Comparison of ENCODE assay signal across 1 cellular context in the genomic region with DNA sequence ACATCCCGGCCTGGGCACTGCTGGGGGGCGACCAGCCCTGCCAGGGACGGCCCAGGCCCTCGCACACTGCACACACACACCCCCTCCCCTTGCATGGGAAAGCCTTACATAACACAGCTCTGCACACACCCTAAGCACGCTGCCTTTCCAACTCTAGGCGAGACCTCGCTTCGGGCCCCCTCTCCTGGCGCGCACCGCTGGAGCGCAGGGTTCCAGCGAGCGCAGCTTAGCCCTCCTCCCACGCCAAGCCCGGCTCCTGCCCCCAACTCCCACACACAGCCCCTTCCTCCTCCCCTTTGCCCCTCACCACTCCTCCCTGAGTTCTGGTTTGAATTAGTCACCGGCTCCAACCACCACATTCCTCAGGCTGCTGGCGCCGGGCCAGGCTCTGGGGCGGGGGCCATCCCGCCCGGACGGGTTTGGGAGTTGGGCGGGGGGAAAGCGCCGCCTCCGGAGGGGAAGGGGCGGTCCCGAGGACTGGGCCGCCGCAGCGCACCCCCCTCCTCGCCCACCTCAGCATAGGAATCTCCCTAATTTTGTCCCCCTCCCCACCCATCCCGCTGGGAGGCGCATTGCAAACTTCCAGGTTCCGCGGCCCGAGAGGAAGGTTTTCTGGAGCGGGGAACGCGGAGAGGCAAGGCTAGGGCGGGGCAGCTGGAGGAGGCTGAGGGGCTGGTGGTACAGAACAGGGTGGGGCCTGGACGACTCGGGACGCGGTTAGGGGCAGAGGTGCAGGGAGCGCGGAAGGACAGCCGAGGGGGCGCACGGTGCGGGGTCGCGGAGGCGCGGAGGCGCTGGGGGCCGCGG.
TF ChIP-seq lines count a peak whose summit lies in the region.

No MANE protein-coding gene starts in this region.

TF ChIP-seq in HEK293, 187 proteins besides CTCF, POLR2A, EP300 and RAD21 (continued from another document and continues in another):
- TF ChIP-seq, protein P1, sequence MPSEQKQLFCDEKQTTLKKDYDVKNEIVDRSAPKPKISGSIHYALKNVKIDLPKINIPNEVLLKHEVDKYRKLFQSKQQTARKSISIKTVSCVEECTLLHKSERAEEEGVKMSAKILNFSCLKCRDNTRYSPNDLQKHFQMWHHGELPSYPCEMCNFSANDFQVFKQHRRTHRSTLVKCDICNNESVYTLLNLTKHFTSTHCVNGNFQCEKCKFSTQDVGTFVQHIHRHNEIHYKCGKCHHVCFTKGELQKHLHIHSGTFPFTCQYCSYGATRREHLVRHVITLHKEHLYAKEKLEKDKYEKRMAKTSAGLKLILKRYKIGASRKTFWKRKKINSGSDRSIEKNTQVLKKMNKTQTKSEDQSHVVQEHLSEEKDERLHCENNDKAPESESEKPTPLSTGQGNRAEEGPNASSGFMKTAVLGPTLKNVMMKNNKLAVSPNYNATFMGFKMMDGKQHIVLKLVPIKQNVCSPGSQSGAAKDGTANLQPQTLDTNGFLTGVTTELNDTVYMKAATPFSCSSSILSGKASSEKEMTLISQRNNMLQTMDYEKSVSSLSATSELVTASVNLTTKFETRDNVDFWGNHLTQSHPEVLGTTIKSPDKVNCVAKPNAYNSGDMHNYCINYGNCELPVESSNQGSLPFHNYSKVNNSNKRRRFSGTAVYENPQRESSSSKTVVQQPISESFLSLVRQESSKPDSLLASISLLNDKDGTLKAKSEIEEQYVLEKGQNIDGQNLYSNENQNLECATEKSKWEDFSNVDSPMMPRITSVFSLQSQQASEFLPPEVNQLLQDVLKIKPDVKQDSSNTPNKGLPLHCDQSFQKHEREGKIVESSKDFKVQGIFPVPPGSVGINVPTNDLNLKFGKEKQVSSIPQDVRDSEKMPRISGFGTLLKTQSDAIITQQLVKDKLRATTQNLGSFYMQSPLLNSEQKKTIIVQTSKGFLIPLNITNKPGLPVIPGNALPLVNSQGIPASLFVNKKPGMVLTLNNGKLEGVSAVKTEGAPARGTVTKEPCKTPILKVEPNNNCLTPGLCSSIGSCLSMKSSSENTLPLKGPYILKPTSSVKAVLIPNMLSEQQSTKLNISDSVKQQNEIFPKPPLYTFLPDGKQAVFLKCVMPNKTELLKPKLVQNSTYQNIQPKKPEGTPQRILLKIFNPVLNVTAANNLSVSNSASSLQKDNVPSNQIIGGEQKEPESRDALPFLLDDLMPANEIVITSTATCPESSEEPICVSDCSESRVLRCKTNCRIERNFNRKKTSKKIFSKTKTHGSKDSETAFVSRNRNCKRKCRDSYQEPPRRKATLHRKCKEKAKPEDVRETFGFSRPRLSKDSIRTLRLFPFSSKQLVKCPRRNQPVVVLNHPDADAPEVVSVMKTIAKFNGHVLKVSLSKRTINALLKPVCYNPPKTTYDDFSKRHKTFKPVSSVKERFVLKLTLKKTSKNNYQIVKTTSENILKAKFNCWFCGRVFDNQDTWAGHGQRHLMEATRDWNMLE (tag by site-specific recombination; conservative IDR thresholded peaks at IDR 0.05; ENCODE audit: low read depth), result no peak
- peak; percentile 91 for TF ChIP-seq SP3 (tag by site-specific recombination; IDR thresholded peaks at IDR 0.05)
- TF ChIP-seq ZNF174 (tag by site-specific recombination; IDR thresholded peaks at IDR 0.05), result no peak
- TF ChIP-seq ZNF837 (tag by site-specific recombination; IDR thresholded peaks at IDR 0.05), result no peak
- TF ChIP-seq ZNF140 (tag by site-specific recombination; IDR thresholded peaks at IDR 0.05), result no peak
- TF ChIP-seq ZNF610 (tag by site-specific recombination; IDR thresholded peaks at IDR 0.05; ENCODE audit: borderline replicate concordance), result no peak
- TF ChIP-seq, protein P2, sequence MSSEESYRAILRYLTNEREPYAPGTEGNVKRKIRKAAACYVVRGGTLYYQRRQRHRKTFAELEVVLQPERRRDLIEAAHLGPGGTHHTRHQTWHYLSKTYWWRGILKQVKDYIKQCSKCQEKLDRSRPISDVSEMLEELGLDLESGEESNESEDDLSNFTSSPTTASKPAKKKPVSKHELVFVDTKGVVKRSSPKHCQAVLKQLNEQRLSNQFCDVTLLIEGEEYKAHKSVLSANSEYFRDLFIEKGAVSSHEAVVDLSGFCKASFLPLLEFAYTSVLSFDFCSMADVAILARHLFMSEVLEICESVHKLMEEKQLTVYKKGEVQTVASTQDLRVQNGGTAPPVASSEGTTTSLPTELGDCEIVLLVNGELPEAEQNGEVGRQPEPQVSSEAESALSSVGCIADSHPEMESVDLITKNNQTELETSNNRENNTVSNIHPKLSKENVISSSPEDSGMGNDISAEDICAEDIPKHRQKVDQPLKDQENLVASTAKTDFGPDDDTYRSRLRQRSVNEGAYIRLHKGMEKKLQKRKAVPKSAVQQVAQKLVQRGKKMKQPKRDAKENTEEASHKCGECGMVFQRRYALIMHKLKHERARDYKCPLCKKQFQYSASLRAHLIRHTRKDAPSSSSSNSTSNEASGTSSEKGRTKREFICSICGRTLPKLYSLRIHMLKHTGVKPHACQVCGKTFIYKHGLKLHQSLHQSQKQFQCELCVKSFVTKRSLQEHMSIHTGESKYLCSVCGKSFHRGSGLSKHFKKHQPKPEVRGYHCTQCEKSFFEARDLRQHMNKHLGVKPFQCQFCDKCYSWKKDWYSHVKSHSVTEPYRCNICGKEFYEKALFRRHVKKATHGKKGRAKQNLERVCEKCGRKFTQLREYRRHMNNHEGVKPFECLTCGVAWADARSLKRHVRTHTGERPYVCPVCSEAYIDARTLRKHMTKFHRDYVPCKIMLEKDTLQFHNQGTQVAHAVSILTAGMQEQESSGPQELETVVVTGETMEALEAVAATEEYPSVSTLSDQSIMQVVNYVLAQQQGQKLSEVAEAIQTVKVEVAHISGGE (tag by site-specific recombination; conservative IDR thresholded peaks at IDR 0.05; ENCODE audit: low read depth), result peak; percentile 43
- TF ChIP-seq, protein P3, sequence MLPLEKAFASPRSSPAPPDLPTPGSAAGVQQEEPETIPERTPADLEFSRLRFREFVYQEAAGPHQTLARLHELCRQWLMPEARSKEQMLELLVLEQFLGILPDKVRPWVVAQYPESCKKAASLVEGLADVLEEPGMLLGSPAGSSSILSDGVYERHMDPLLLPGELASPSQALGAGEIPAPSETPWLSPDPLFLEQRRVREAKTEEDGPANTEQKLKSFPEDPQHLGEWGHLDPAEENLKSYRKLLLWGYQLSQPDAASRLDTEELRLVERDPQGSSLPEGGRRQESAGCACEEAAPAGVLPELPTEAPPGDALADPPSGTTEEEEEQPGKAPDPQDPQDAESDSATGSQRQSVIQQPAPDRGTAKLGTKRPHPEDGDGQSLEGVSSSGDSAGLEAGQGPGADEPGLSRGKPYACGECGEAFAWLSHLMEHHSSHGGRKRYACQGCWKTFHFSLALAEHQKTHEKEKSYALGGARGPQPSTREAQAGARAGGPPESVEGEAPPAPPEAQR (tag by site-specific recombination; IDR thresholded peaks at IDR 0.05), result no peak
- TF ChIP-seq YY2 (tag by site-specific recombination; IDR thresholded peaks at IDR 0.05), result no peak
- TF ChIP-seq ZNF707 (tag by site-specific recombination; IDR thresholded peaks at IDR 0.05), result no peak
- TF ChIP-seq GLI4 (tag by site-specific recombination; IDR thresholded peaks at IDR 0.05), result no peak
- TF ChIP-seq MYNN (tag by site-specific recombination; IDR thresholded peaks at IDR 0.05; ENCODE audit: borderline replicate concordance), result no peak
- TF ChIP-seq, protein P4, sequence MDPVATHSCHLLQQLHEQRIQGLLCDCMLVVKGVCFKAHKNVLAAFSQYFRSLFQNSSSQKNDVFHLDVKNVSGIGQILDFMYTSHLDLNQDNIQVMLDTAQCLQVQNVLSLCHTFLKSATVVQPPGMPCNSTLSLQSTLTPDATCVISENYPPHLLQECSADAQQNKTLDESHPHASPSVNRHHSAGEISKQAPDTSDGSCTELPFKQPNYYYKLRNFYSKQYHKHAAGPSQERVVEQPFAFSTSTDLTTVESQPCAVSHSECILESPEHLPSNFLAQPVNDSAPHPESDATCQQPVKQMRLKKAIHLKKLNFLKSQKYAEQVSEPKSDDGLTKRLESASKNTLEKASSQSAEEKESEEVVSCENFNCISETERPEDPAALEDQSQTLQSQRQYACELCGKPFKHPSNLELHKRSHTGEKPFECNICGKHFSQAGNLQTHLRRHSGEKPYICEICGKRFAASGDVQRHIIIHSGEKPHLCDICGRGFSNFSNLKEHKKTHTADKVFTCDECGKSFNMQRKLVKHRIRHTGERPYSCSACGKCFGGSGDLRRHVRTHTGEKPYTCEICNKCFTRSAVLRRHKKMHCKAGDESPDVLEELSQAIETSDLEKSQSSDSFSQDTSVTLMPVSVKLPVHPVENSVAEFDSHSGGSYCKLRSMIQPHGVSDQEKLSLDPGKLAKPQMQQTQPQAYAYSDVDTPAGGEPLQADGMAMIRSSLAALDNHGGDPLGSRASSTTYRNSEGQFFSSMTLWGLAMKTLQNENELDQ (tag by site-specific recombination; IDR thresholded peaks at IDR 0.05; ENCODE audit: low read depth), result no peak
- TF ChIP-seq, protein P5, sequence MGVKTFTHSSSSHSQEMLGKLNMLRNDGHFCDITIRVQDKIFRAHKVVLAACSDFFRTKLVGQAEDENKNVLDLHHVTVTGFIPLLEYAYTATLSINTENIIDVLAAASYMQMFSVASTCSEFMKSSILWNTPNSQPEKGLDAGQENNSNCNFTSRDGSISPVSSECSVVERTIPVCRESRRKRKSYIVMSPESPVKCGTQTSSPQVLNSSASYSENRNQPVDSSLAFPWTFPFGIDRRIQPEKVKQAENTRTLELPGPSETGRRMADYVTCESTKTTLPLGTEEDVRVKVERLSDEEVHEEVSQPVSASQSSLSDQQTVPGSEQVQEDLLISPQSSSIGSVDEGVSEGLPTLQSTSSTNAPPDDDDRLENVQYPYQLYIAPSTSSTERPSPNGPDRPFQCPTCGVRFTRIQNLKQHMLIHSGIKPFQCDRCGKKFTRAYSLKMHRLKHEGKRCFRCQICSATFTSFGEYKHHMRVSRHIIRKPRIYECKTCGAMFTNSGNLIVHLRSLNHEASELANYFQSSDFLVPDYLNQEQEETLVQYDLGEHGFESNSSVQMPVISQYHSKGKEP (tag by site-specific recombination; IDR thresholded peaks at IDR 0.05), result 0 out of 2 replicates have a peak, but pooled peaks have one; percentile 47
- peak; percentile 82 for TF ChIP-seq ZBTB48 (tag by site-specific recombination; IDR thresholded peaks at IDR 0.05)
- no peak for TF ChIP-seq ZNF530 (tag by site-specific recombination; IDR thresholded peaks at IDR 0.05; ENCODE audit: low read depth)
- no peak for TF ChIP-seq ZNF132 (tag by site-specific recombination; IDR thresholded peaks at IDR 0.05; ENCODE audit: borderline replicate concordance)
- TF ChIP-seq ZNF473 (tag by site-specific recombination; IDR thresholded peaks at IDR 0.05), result no peak
- TF ChIP-seq, protein P6, sequence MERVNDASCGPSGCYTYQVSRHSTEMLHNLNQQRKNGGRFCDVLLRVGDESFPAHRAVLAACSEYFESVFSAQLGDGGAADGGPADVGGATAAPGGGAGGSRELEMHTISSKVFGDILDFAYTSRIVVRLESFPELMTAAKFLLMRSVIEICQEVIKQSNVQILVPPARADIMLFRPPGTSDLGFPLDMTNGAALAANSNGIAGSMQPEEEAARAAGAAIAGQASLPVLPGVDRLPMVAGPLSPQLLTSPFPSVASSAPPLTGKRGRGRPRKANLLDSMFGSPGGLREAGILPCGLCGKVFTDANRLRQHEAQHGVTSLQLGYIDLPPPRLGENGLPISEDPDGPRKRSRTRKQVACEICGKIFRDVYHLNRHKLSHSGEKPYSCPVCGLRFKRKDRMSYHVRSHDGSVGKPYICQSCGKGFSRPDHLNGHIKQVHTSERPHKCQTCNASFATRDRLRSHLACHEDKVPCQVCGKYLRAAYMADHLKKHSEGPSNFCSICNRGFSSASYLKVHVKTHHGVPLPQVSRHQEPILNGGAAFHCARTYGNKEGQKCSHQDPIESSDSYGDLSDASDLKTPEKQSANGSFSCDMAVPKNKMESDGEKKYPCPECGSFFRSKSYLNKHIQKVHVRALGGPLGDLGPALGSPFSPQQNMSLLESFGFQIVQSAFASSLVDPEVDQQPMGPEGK (tag by site-specific recombination; IDR thresholded peaks at IDR 0.05), result peak; percentile 97
- TF ChIP-seq ZFP69B (tag by site-specific recombination; IDR thresholded peaks at IDR 0.05), result no peak
- peak; percentile 95 for TF ChIP-seq WT1 (tag by site-specific recombination; IDR thresholded peaks at IDR 0.05)
- TF ChIP-seq ZNF248 (tag by site-specific recombination; IDR thresholded peaks at IDR 0.05), result no peak
- TF ChIP-seq ZNF274 (IDR thresholded peaks at IDR 0.05; ENCODE audit: low read length), result no peak
- no peak for TF ChIP-seq ZNF274 (tag by site-specific recombination; IDR thresholded peaks at IDR 0.05; ENCODE audit: borderline replicate concordance)
- no peak for TF ChIP-seq ZNF571 (tag by site-specific recombination; IDR thresholded peaks at IDR 0.05)
- no peak; the same call in 1 of the 2 replicates for TF ChIP-seq ZNF624 (tag by site-specific recombination; IDR thresholded peaks at IDR 0.05)
- TF ChIP-seq, protein P7, sequence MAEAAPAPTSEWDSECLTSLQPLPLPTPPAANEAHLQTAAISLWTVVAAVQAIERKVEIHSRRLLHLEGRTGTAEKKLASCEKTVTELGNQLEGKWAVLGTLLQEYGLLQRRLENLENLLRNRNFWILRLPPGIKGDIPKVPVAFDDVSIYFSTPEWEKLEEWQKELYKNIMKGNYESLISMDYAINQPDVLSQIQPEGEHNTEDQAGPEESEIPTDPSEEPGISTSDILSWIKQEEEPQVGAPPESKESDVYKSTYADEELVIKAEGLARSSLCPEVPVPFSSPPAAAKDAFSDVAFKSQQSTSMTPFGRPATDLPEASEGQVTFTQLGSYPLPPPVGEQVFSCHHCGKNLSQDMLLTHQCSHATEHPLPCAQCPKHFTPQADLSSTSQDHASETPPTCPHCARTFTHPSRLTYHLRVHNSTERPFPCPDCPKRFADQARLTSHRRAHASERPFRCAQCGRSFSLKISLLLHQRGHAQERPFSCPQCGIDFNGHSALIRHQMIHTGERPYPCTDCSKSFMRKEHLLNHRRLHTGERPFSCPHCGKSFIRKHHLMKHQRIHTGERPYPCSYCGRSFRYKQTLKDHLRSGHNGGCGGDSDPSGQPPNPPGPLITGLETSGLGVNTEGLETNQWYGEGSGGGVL (tag by site-specific recombination; IDR thresholded peaks at IDR 0.05), result peak; percentile 99
- 0 out of 2 replicates have a peak, but pooled peaks have one; percentile 39 for TF ChIP-seq ZBTB7A (tag by site-specific recombination; IDR thresholded peaks at IDR 0.05; ENCODE audit: low read depth)
- TF ChIP-seq IKZF3 (tag by site-specific recombination; IDR thresholded peaks at IDR 0.05), result peak; percentile 82
- TF ChIP-seq ZNF560 (tag by site-specific recombination; IDR thresholded peaks at IDR 0.05; ENCODE audit: borderline replicate concordance), result no peak
- TF ChIP-seq SCRT2 (tag by site-specific recombination; IDR thresholded peaks at IDR 0.05), result peak; percentile 95
- TF ChIP-seq KLF1 (tag by site-specific recombination; IDR thresholded peaks at IDR 0.05), result peak; percentile 87
- peak; percentile 94 for TF ChIP-seq KLF8 (tag by site-specific recombination; IDR thresholded peaks at IDR 0.05)
